ENCODE assay signal across 8 cellular contexts in the genomic region with DNA sequence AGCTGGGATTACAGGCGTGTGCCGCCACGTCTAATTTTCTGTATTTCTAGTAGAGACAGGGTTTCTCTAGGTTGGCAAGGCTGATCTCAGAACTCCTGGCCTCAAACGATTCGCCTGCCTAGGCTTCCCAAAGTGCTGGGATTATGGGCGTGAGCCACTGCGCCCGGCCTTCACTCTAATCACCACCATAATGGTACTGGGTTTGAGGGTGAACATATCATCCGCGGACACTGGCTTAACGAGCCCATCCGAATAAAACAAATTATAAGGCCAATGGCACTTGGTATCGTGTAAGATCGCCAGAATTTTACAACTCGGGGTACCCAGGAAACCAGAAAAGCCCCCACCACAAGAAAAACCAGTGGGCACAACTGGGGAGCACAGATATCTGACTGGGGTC. TPM values are rescaled to one million over a fixed set of nuclear protein-coding genes. Genes with fewer than 3 reads are reported as not detected.
A peak's percentile ranks its signal among the peaks of the same experiment; 100 is the strongest.
DNase-seq lines count a peak whose midpoint lies in the region; ATAC-seq, FAIRE-seq and TF ChIP-seq lines count a peak whose summit lies in the region.

No MANE protein-coding gene starts in this region.

- H4K20me1 ChIP-seq in OCI-LY3 (ENCODE audit: insufficient read depth, low read length), result no peaks in the 10 kb centered on the region

- TF ChIP-seq CTCF in Calu3 (IDR thresholded peaks at IDR 0.05; ENCODE audit: unreplicated experiment), result no peak
- no peak for TF ChIP-seq CTCF in OCI-LY3 (IDR thresholded peaks at IDR 0.05; ENCODE audit: low read depth, low read length)
- no peak for TF ChIP-seq CTCF in epithelial cell of proximal tubule (conservative IDR thresholded peaks at IDR 0.05; ENCODE audit: low read depth, low read length)
- no peak for TF ChIP-seq CTCF in neural crest cell (conservative IDR thresholded peaks at IDR 0.05)

- H3K27ac Mint-ChIP-seq in Calu3 (ENCODE audit: unreplicated experiment), result no peak overlapping the region
- peak overlapping the region; percentile 93 for H3K27ac Mint-ChIP-seq in neural crest cell (ENCODE audit: unreplicated experiment)

- ATAC-seq in GM18505 (IDR thresholded peaks at IDR 0.05; ENCODE audit: unreplicated experiment), result no peak

- H3K9ac ChIP-seq in OCI-LY3 (ENCODE audit: low read length), result peak overlapping the region; percentile 84

- CTCF ChIA-PET in Calu3 (lab: Charles Lee), result no interaction called here

- peaks cover 10% of the 10 kb centered on the region for H3K4me1 ChIP-seq in OCI-LY3 (ENCODE audit: low read length)

- H3K9me3 Mint-ChIP-seq in Calu3 (ENCODE audit: low read depth, unreplicated experiment) (peaks cover 3% of the 10 kb centered on the region), neural crest cell (peaks cover 4% of the 10 kb centered on the region)

- H3K4me2 ChIP-seq in OCI-LY3 (ENCODE audit: low read length), result peak overlapping the region; percentile 71

- no peak overlapping the region for H3K27ac ChIP-seq in OCI-LY3 (ENCODE audit: low read length)

- intact Hi-C loops in Calu3 (cut with micrococcal nuclease; ENCODE audit: unreplicated experiment), result no loop called here

- peak overlapping the region; percentile 76 for H3K4me3 Mint-ChIP-seq in Calu3 (ENCODE audit: low read depth, unreplicated experiment)
- H3K4me3 Mint-ChIP-seq in neural crest cell, result peak overlapping the region; percentile 93

- H3K9me3 ChIP-seq in OCI-LY3 (ENCODE audit: insufficient read depth, low read length), result no peaks in the 10 kb centered on the region

- H3K79me2 ChIP-seq in OCI-LY3 (ENCODE audit: low read length), result peaks cover 24% of the 10 kb centered on the region

- H3K27me3 Mint-ChIP-seq in Calu3 (ENCODE audit: unreplicated experiment), result no peaks in the 10 kb centered on the region
- H3K27me3 Mint-ChIP-seq in neural crest cell (ENCODE audit: low read depth), result no peaks in the 10 kb centered on the region

- no peak for FAIRE-seq in HTR-8/SVneo (lab: Jason Lieb, UNC)

- peaks cover 19% of the 10 kb centered on the region for H3K36me3 Mint-ChIP-seq in Calu3 (ENCODE audit: insufficient read depth, unreplicated experiment)
- H3K36me3 Mint-ChIP-seq in neural crest cell (ENCODE audit: low read depth), result peaks cover 33% of the 10 kb centered on the region

- DNase-seq in Calu3 (no peak), epithelial cell of proximal tubule (ENCODE audit: low read depth) (no peak), neural crest cell (ENCODE audit: low read depth, low spot score) (no peak), HTR-8/SVneo (ENCODE audit: insufficient read length, low spot score) (no peak)
- DNase-seq in stimulated activated CD8-positive, alpha-beta memory T cell treated with anti-CD3 and anti-CD28 coated beads, Interleukin-4, amount 100 ng/mL, for 48 hours, result no peak
- DNase-seq in activated CD4-positive, alpha-beta T cell treated with anti-CD3 and anti-CD28 coated beads for 1 hour, result no peak

- H3K4me1 Mint-ChIP-seq in Calu3 (ENCODE audit: low read depth, unreplicated experiment) (no peaks in the 10 kb centered on the region), neural crest cell (peaks cover 22% of the 10 kb centered on the region)

- no peak for TF ChIP-seq POLR2A in GM18505 (IDR thresholded peaks at IDR 0.05; ENCODE audit: borderline replicate concordance, extremely low read depth, insufficient read depth, insufficient read length)

- peaks cover 28% of the 10 kb centered on the region for H3K36me3 ChIP-seq in OCI-LY3 (replicated peaks; ENCODE audit: low read depth, low read length)

- H3K27me3 ChIP-seq in OCI-LY3 (ENCODE audit: low read depth, low read length), result no peaks in the 10 kb centered on the region

- no TSS peak for BruUV-seq in Calu3 (replicated peaks; lab: Mats Ljungman, UMichigan)

- H2AFZ ChIP-seq in OCI-LY3 (ENCODE audit: low read depth, low read length), result no peak overlapping the region

- H3K4me3 ChIP-seq in OCI-LY3 (ENCODE audit: low read length), result peak overlapping the region; percentile 91
- H3K4me3 ChIP-seq in epithelial cell of proximal tubule (ENCODE audit: low read depth, low read length), result peak overlapping the region; percentile 74

RNA-seq across cellular contexts. Expression of a gene that starts 0.6 kb away (rescaled TPM):
- total RNA-seq in Calu3 (2022), result 3.9 and 4.1 TPM in 2 replicates
- 6.0 and 6.2 TPM in 2 replicates for total RNA-seq in epithelial cell of proximal tubule
- 10.6 and 10.9 TPM in 2 replicates for total RNA-seq in neural crest cell

RNA-seq across cellular contexts. Expression of a gene that starts 7.1 kb away (rescaled TPM):
- total RNA-seq in Calu3 (2022) (not detected in 2 replicates), epithelial cell of proximal tubule (31.5 and 53.8 TPM in 2 replicates), neural crest cell (56.0 and 57.0 TPM in 2 replicates)

RNA-seq across cellular contexts. Expression of a gene that starts 46.7 kb away (rescaled TPM):
- total RNA-seq in Calu3 (2022), result not detected in 2 replicates
- total RNA-seq in epithelial cell of proximal tubule, result 0.17 and 0.43 TPM in 2 replicates
- total RNA-seq in neural crest cell, result 0.91 and 1.8 TPM in 2 replicates

RNA-seq across cellular contexts. Expression of a gene that starts 46.9 kb away (rescaled TPM):
- 6.1 and 6.6 TPM in 2 replicates for total RNA-seq in Calu3 (2022)
- total RNA-seq in epithelial cell of proximal tubule, result 7.7 and 8.2 TPM in 2 replicates
- total RNA-seq in neural crest cell, result 21.5 and 21.7 TPM in 2 replicates

RNA-seq across cellular contexts. Expression of a gene that starts 51.2 kb away (rescaled TPM):
- 17.3 and 19.2 TPM in 2 replicates for total RNA-seq in Calu3 (2022)
- total RNA-seq in epithelial cell of proximal tubule, result 14.7 and 15.7 TPM in 2 replicates
- total RNA-seq in neural crest cell, result 17.5 and 19.5 TPM in 2 replicates

Comparison
In these comparisons a context has a peak if more than half of its experiments do, and no peak if none do; other contexts are left out.
1. RNA of a gene that starts 7.1 kb away (total RNA-seq): 56.0 to 57.0 TPM in neural crest cell and 31.5 to 53.8 TPM in epithelial cell of proximal tubule; not detected in Calu3; every median in the first group is over 10 times any median in the second.